Comparison of ENCODE assay signal across 13 cellular contexts in the genomic region with DNA sequence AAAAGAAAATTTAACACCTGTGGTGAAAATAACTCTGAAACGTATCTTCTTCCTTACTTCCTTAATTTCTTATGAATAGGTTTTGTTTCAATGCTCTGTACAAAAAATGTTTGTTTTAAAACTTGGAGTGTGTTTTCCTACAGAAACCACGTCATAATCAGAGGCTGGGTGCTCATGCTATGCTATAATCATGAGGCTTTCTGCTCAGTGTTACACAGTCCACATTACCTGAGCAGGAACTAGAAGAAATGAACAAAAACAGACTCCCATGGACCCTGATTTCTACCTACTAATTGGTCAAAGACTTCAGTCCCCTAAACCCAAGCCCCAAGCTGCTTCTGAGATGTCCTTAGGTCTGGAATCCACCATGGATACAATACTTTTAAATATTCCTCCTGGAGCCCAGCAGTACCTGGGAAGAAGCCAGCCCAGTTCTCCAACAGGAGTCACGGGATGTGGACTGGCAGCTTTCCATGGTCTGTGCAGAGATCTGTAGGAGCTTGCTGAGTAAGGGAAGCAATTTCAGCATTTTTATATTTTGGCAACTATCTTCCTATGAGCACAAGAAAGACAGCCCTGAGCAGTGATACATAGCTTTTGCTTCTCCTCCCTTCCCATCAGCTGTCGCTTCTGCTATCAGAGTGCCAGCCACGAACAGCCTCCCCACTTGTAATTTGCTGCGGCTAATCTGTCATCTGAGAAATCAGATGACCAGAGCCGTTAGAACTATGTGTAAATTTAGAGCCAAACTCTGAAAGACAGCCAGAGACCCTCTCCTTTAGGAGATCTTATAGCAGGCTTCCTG.
DNase-seq lines count a peak whose midpoint lies in the region; ATAC-seq and TF ChIP-seq lines count a peak whose summit lies in the region.
"Had no signal": no experiment of that assay in that cellular context is flagged by ENCODE, and none has a peak within 500 bp of the region (broad histone marks: within the 10 kb centered on the region; RNA-seq: fewer than 3 reads in every experiment).

No MANE protein-coding gene starts in this region.

- no peak overlapping the region for H3K27ac Mint-ChIP-seq in neural progenitor cell
- H3K27ac Mint-ChIP-seq in activated CD8-positive, alpha-beta memory T cell treated with anti-CD3 and anti-CD28 coated beads, Interleukin-2, amount 10 ng/mL, durations not matched to agents 7 days and 5 days, result no peak overlapping the region
- no peak overlapping the region for H3K27ac Mint-ChIP-seq in activated naive CD4-positive, alpha-beta T cell treated with anti-CD3 and anti-CD28 coated beads for 36 hours
- H3K27ac Mint-ChIP-seq: stimulated activated effector memory CD8-positive, alpha-beta T cell treated with anti-CD3 and anti-CD28 coated beads, Interleukin-12 subunit alpha, Interleukin-12 subunit beta, amount 100 ng/mL, for 72 hours had no signal

- DNase-seq in Right ventricle myocardium superior (peak; percentile 53), cardiac septum (ENCODE audit: low spot score) (no peak), globus pallidus (ENCODE audit: low spot score) (peak; percentile 6), neural progenitor cell (ENCODE audit: low spot score) (no peak), colonic mucosa (no peak)
- DNase-seq in activated CD8-positive, alpha-beta memory T cell treated with anti-CD3 and anti-CD28 coated beads, Interleukin-2, amount 10 ng/mL, durations not matched to agents 7 days and 5 days, result no peak
- DNase-seq in activated naive CD4-positive, alpha-beta T cell treated with anti-CD3 and anti-CD28 coated beads for 36 hours, result no peak
- DNase-seq: activated CD4-positive, CD25-positive, alpha-beta regulatory T cell treated with anti-CD3 and anti-CD28 coated beads, Interleukin-2, amount 50 U/mL, for 72 hours; retina; stimulated activated CD4-positive, alpha-beta T cell treated with anti-CD3 and anti-CD28 coated beads, Interleukin-4, amount 100 ng/mL, for 4 hours had no signal

- H3K36me3 ChIP-seq in neural progenitor cell, result no peaks in the 10 kb centered on the region
- no peaks in the 10 kb centered on the region for H3K36me3 ChIP-seq in colonic mucosa

- H3K27me3 Mint-ChIP-seq in neural progenitor cell (ENCODE audit: insufficient read depth, low read depth), result no peaks in the 10 kb centered on the region
- H3K27me3 Mint-ChIP-seq in activated CD8-positive, alpha-beta memory T cell treated with anti-CD3 and anti-CD28 coated beads, Interleukin-2, amount 10 ng/mL, durations not matched to agents 7 days and 5 days, result no peaks in the 10 kb centered on the region
- peaks cover 4% of the 10 kb centered on the region for H3K27me3 Mint-ChIP-seq in activated naive CD4-positive, alpha-beta T cell treated with anti-CD3 and anti-CD28 coated beads for 36 hours (ENCODE audit: low read depth)

- H3K4me3 Mint-ChIP-seq in neural progenitor cell, result no peak overlapping the region
- H3K4me3 Mint-ChIP-seq in activated CD8-positive, alpha-beta memory T cell treated with anti-CD3 and anti-CD28 coated beads, Interleukin-2, amount 10 ng/mL, durations not matched to agents 7 days and 5 days, result no peak overlapping the region
- no peak overlapping the region for H3K4me3 Mint-ChIP-seq in activated naive CD4-positive, alpha-beta T cell treated with anti-CD3 and anti-CD28 coated beads for 36 hours
- H3K4me3 Mint-ChIP-seq: stimulated activated effector memory CD8-positive, alpha-beta T cell treated with anti-CD3 and anti-CD28 coated beads, Interleukin-12 subunit alpha, Interleukin-12 subunit beta, amount 100 ng/mL, for 72 hours had no signal

- H3K4me1 Mint-ChIP-seq in neural progenitor cell, result peaks cover 3% of the 10 kb centered on the region
- H3K4me1 Mint-ChIP-seq in activated CD8-positive, alpha-beta memory T cell treated with anti-CD3 and anti-CD28 coated beads, Interleukin-2, amount 10 ng/mL, durations not matched to agents 7 days and 5 days, result no peaks in the 10 kb centered on the region
- H3K4me1 Mint-ChIP-seq in activated naive CD4-positive, alpha-beta T cell treated with anti-CD3 and anti-CD28 coated beads for 36 hours (ENCODE audit: low read depth), result no peaks in the 10 kb centered on the region
- H3K4me1 Mint-ChIP-seq: stimulated activated effector memory CD8-positive, alpha-beta T cell treated with anti-CD3 and anti-CD28 coated beads, Interleukin-12 subunit alpha, Interleukin-12 subunit beta, amount 100 ng/mL, for 72 hours had no signal

- no peak for TF ChIP-seq CTCF in neural progenitor cell (IDR thresholded peaks at IDR 0.05)
- no peak for TF ChIP-seq CTCF in colonic mucosa (IDR thresholded peaks at IDR 0.05)

- intact Hi-C loops in Right ventricle myocardium superior (cut with DNase I), result no loop called here
- intact Hi-C loops in cardiac septum (cut with DNase I), result no loop called here
- intact Hi-C loops in colonic mucosa (cut with DNase I), result no loop called here
- intact Hi-C loops in activated naive CD4-positive, alpha-beta T cell treated with anti-CD3 and anti-CD28 coated beads for 36 hours (cut with micrococcal nuclease), result no loop called here

- H3K4me2 ChIP-seq in neural progenitor cell, result no peak overlapping the region
- H3K4me2 ChIP-seq: A549 had no signal

- ATAC-seq in Right ventricle myocardium superior (ENCODE audit: poor library complexity) (peak; percentile 78), GM21717 (IDR thresholded peaks at IDR 0.05; ENCODE audit: unreplicated experiment) (no peak)
- ATAC-seq in activated CD8-positive, alpha-beta memory T cell treated with anti-CD3 and anti-CD28 coated beads, Interleukin-2, amount 10 ng/mL, durations not matched to agents 7 days and 5 days, result no peak
- ATAC-seq: stimulated activated effector memory CD8-positive, alpha-beta T cell treated with anti-CD3 and anti-CD28 coated beads, Interleukin-12 subunit alpha, Interleukin-12 subunit beta, amount 100 ng/mL, for 72 hours had no signal

- H3K9ac ChIP-seq in neural progenitor cell, result no peak overlapping the region
- no peak overlapping the region for H3K9ac ChIP-seq in colonic mucosa (ENCODE audit: low read depth in 2 of 2, low read length in 2 of 2)

- H3K4me1 ChIP-seq in neural progenitor cell (no peaks in the 10 kb centered on the region), colonic mucosa (no peaks in the 10 kb centered on the region)
- H3K4me1 ChIP-seq: A549 had no signal

- no peaks in the 10 kb centered on the region for H3K79me2 ChIP-seq in neural progenitor cell (ENCODE audit: low read depth)

- no peaks in the 10 kb centered on the region for H3K9me3 ChIP-seq in neural progenitor cell (ENCODE audit: low read depth)
- no peaks in the 10 kb centered on the region for H3K9me3 ChIP-seq in colonic mucosa
- H3K9me3 ChIP-seq: A549 had no signal

- H3K4me3 ChIP-seq in neural progenitor cell (no peak overlapping the region), colonic mucosa (no peak overlapping the region)
- H3K4me3 ChIP-seq: A549 had no signal

- H3K27ac ChIP-seq in neural progenitor cell (no peak overlapping the region), colonic mucosa (no peak overlapping the region)
- H3K27ac ChIP-seq: A549 had no signal

- no peaks in the 10 kb centered on the region for H3K36me3 Mint-ChIP-seq in neural progenitor cell
- H3K36me3 Mint-ChIP-seq in activated CD8-positive, alpha-beta memory T cell treated with anti-CD3 and anti-CD28 coated beads, Interleukin-2, amount 10 ng/mL, durations not matched to agents 7 days and 5 days, result no peaks in the 10 kb centered on the region
- H3K36me3 Mint-ChIP-seq in activated naive CD4-positive, alpha-beta T cell treated with anti-CD3 and anti-CD28 coated beads for 36 hours (ENCODE audit: low read depth), result no peaks in the 10 kb centered on the region
- H3K36me3 Mint-ChIP-seq: stimulated activated effector memory CD8-positive, alpha-beta T cell treated with anti-CD3 and anti-CD28 coated beads, Interleukin-12 subunit alpha, Interleukin-12 subunit beta, amount 100 ng/mL, for 72 hours had no signal

- no peaks in the 10 kb centered on the region for H3K27me3 ChIP-seq in neural progenitor cell
- no peaks in the 10 kb centered on the region for H3K27me3 ChIP-seq in colonic mucosa

- CTCF ChIA-PET in activated CD8-positive, alpha-beta memory T cell treated with anti-CD3 and anti-CD28 coated beads, Interleukin-2, amount 10 ng/mL, durations not matched to agents 7 days and 5 days (lab: Charles Lee), result no interaction called here
- CTCF ChIA-PET in activated naive CD4-positive, alpha-beta T cell treated with anti-CD3 and anti-CD28 coated beads for 36 hours (lab: Charles Lee), result no interaction called here

- H3F3A ChIP-seq in neural progenitor cell (ENCODE audit: low read depth), result no peaks in the 10 kb centered on the region

- peak overlapping the region; percentile 85 for H2AFZ ChIP-seq in neural progenitor cell (replicated peaks)

- peaks cover 2% of the 10 kb centered on the region for H3K9me3 Mint-ChIP-seq in neural progenitor cell
- H3K9me3 Mint-ChIP-seq in activated CD8-positive, alpha-beta memory T cell treated with anti-CD3 and anti-CD28 coated beads, Interleukin-2, amount 10 ng/mL, durations not matched to agents 7 days and 5 days (ENCODE audit: low read depth), result no peaks in the 10 kb centered on the region
- no peaks in the 10 kb centered on the region for H3K9me3 Mint-ChIP-seq in activated naive CD4-positive, alpha-beta T cell treated with anti-CD3 and anti-CD28 coated beads for 36 hours

- no peaks in the 10 kb centered on the region for H4K20me1 ChIP-seq in neural progenitor cell (ENCODE audit: low read depth)

Comparison
In these comparisons a context has a peak if more than half of its experiments do, and no peak if none do; other contexts are left out.
1. DNase-seq: peak in Right ventricle myocardium superior (single experiment) and globus pallidus (single experiment); none in cardiac septum (single experiment), neural progenitor cell (single experiment), activated CD8-positive, alpha-beta memory T cell treated with anti-CD3 and anti-CD28 coated beads, Interleukin-2, amount 10 ng/mL, durations not matched to agents 7 days and 5 days (single experiment), colonic mucosa (single experiment) and activated naive CD4-positive, alpha-beta T cell treated with anti-CD3 and anti-CD28 coated beads for 36 hours (single experiment).